In genomic region chr19:53492153-53492552, GRCh38 we compare ENCODE assay signal across 29 cellular contexts.
"Had no signal": no experiment of that assay in that cellular context is flagged by ENCODE, and none has a peak within 500 bp of the region (broad histone marks: within the 10 kb centered on the region; RNA-seq: fewer than 3 reads in every experiment).

No MANE protein-coding gene starts in this region.

- H3K4me3 ChIP-seq: lower lobe of right lung, pancreas, prostate gland, skin epidermis, suprapubic skin, thoracic aorta, tibial artery, upper lobe of right lung had no signal

- FAIRE-seq: pancreas, urothelium cell line had no signal

- H3K27ac Mint-ChIP-seq: naive thymus-derived CD8-positive, alpha-beta T cell; nephron; stimulated activated effector memory CD8-positive, alpha-beta T cell treated with anti-CD3 and anti-CD28 coated beads, Interleukin-12 subunit alpha, Interleukin-12 subunit beta, amount 100 ng/mL, for 72 hours; stimulated activated naive CD8-positive, alpha-beta T cell treated with anti-CD3 and anti-CD28 coated beads, Interleukin-15, Interleukin-2, amounts not matched to agents 100 ng/mL and 50 ng/mL, for 24 hours had no signal

- H3K27me3 Mint-ChIP-seq: naive thymus-derived CD8-positive, alpha-beta T cell; stimulated activated naive CD8-positive, alpha-beta T cell treated with anti-CD3 and anti-CD28 coated beads, Interleukin-15, Interleukin-2, amounts not matched to agents 100 ng/mL and 50 ng/mL, for 24 hours had no signal

- DNase-seq: islet precursor cell; left cardiac atrium; left ventricle myocardium superior; lower lobe of right lung; mammary epithelial cell; mesenchymal stem cell; naive thymus-derived CD8-positive, alpha-beta T cell; nucleus accumbens; pancreas; posterior cingulate gyrus; retina; right cardiac atrium; stimulated activated CD4-positive, alpha-beta T cell treated with anti-CD3 and anti-CD28 coated beads, Interleukin-12 subunit alpha, Interleukin-12 subunit beta, amount 100 ng/mL, for 4 hours; stimulated activated CD4-positive, alpha-beta T cell treated with anti-CD3 and anti-CD28 coated beads, Interleukin-4, amount 100 ng/mL, for 24 hours; stimulated activated naive CD4-positive, alpha-beta T cell; tibial artery; trophoblast cell; upper lobe of right lung had no signal

- H3K4me1 Mint-ChIP-seq: naive thymus-derived CD8-positive, alpha-beta T cell; nephron; stimulated activated effector memory CD8-positive, alpha-beta T cell treated with anti-CD3 and anti-CD28 coated beads, Interleukin-12 subunit alpha, Interleukin-12 subunit beta, amount 100 ng/mL, for 72 hours had no signal

- H3K27me3 ChIP-seq: pancreas, suprapubic skin, tibial artery, upper lobe of right lung had no signal

- H3K27ac ChIP-seq: lower lobe of right lung, pancreas, prostate gland, skin epidermis, suprapubic skin, thoracic aorta, tibial artery, upper lobe of right lung had no signal

- H3K4me1 ChIP-seq: lower lobe of right lung, pancreas, suprapubic skin, tibial artery, upper lobe of right lung had no signal

- H3K9me3 ChIP-seq: prostate gland had no signal

- ATAC-seq: left cardiac atrium; left lobe of liver; left ventricle myocardium superior; lower lobe of right lung; naive thymus-derived CD8-positive, alpha-beta T cell; pancreas; right cardiac atrium; sciatic nerve; stimulated activated effector memory CD8-positive, alpha-beta T cell treated with anti-CD3 and anti-CD28 coated beads, Interleukin-12 subunit alpha, Interleukin-12 subunit beta, amount 100 ng/mL, for 72 hours; upper lobe of right lung had no signal

- H3K4me3 Mint-ChIP-seq: naive thymus-derived CD8-positive, alpha-beta T cell; nephron; neural crest cell; stimulated activated effector memory CD8-positive, alpha-beta T cell treated with anti-CD3 and anti-CD28 coated beads, Interleukin-12 subunit alpha, Interleukin-12 subunit beta, amount 100 ng/mL, for 72 hours; stimulated activated naive CD8-positive, alpha-beta T cell treated with anti-CD3 and anti-CD28 coated beads, Interleukin-15, Interleukin-2, amounts not matched to agents 100 ng/mL and 50 ng/mL, for 24 hours had no signal
